Comparison of ENCODE assay signal across 8 cellular contexts in the genomic region with DNA sequence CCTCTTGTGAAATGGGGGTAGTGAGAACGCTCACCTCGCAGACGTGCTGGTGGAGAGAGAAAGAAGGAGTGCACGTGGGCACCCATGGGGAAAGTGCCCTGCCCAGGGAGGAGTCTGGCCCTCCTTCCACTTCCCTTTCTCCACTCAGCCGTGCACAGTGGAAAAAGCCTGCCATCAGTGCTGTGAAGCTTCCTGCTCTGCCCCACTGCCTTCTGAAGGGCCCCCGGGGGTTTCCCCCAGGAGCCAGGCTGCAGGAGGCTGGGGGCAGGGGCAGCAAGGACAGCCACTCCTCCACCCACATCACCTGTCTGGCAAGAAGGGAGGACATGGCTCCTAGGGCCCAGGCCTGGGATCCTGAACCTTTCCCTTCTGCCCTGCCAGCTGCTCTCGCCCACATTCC. TPM values are rescaled to one million over a fixed set of nuclear protein-coding genes. Genes with fewer than 3 reads are reported as not detected.
DNase-seq lines count a peak whose midpoint lies in the region; ATAC-seq lines count a peak whose summit lies in the region.

No MANE protein-coding gene starts in this region.

- H3K4me1 Mint-ChIP-seq in activated CD8-positive, alpha-beta T cell treated with anti-CD3 and anti-CD28 coated beads, Interleukin-2, amount 10 ng/mL, durations not matched to agents 7 days and 5 days (ENCODE audit: low read depth) = peaks cover 4% of the 10 kb centered on the region

- peaks cover 6% of the 10 kb centered on the region for H3K27me3 Mint-ChIP-seq in activated CD8-positive, alpha-beta T cell treated with anti-CD3 and anti-CD28 coated beads, Interleukin-2, amount 10 ng/mL, durations not matched to agents 7 days and 5 days (ENCODE audit: low read depth)

- peak; percentile 67 to 81 for ATAC-seq in activated CD4-positive, CD25-positive, alpha-beta regulatory T cell treated with anti-CD3 and anti-CD28 coated beads, Interleukin-2, amount 50 U/mL, for 24 hours
- ATAC-seq in activated CD8-positive, alpha-beta T cell treated with anti-CD3 and anti-CD28 coated beads, Interleukin-2, amount 10 ng/mL, durations not matched to agents 7 days and 5 days = peak; percentile 34
- no peak for ATAC-seq in HG03196 (IDR thresholded peaks at IDR 0.05; ENCODE audit: unreplicated experiment)

- POLR2A ChIA-PET in activated CD8-positive, alpha-beta T cell treated with anti-CD3 and anti-CD28 coated beads, Interleukin-2, amount 10 ng/mL, durations not matched to agents 7 days and 5 days (lab: Charles Lee) = no interaction called here

- H3K36me3 Mint-ChIP-seq in activated CD8-positive, alpha-beta T cell treated with anti-CD3 and anti-CD28 coated beads, Interleukin-2, amount 10 ng/mL, durations not matched to agents 7 days and 5 days (ENCODE audit: low read depth) = no peaks in the 10 kb centered on the region

- H3K4me3 Mint-ChIP-seq in activated CD8-positive, alpha-beta T cell treated with anti-CD3 and anti-CD28 coated beads, Interleukin-2, amount 10 ng/mL, durations not matched to agents 7 days and 5 days = no peak overlapping the region

- no peak for DNase-seq in activated CD4-positive, CD25-positive, alpha-beta regulatory T cell treated with anti-CD3 and anti-CD28 coated beads, Interleukin-2, amount 50 U/mL, for 72 hours
- peak; percentile 66 for DNase-seq in HK-2 (ENCODE audit: unreplicated experiment)
- DNase-seq in activated CD8-positive, alpha-beta T cell treated with anti-CD3 and anti-CD28 coated beads, Interleukin-2, amount 10 ng/mL, durations not matched to agents 7 days and 5 days = no peak
- peak; percentile 39 to 57 for DNase-seq in stimulated activated CD4-positive, alpha-beta T cell treated with anti-CD3 and anti-CD28 coated beads, Interleukin-2, amount 100 ng/mL, for 24 hours
- DNase-seq in HUDEP-2 (lab: John Stamatoyannopoulos, UW; ENCODE audit: unreplicated experiment in 76 of 76) = no peak
- no peak for DNase-seq in activated gamma-delta T cell (lab: John Stamatoyannopoulos, UW)

- CTCF ChIA-PET in activated CD8-positive, alpha-beta T cell treated with anti-CD3 and anti-CD28 coated beads, Interleukin-2, amount 10 ng/mL, durations not matched to agents 7 days and 5 days (lab: Charles Lee) = interaction anchor here (6.8 kb wide), 1 partner anchor 161 kb away, joined by 61 read pairs; no protein-coding TSS in a partner anchor

- no peaks in the 10 kb centered on the region for H3K9me3 Mint-ChIP-seq in activated CD8-positive, alpha-beta T cell treated with anti-CD3 and anti-CD28 coated beads, Interleukin-2, amount 10 ng/mL, durations not matched to agents 7 days and 5 days (ENCODE audit: insufficient read depth)

- H3K27ac Mint-ChIP-seq in activated CD8-positive, alpha-beta T cell treated with anti-CD3 and anti-CD28 coated beads, Interleukin-2, amount 10 ng/mL, durations not matched to agents 7 days and 5 days = no peak overlapping the region

RNA-seq across cellular contexts. Expression of gene TP53I11, which starts 7.6 kb away (rescaled TPM):
- total RNA-seq in activated CD8-positive, alpha-beta T cell treated with anti-CD3 and anti-CD28 coated beads, Interleukin-2, amount 10 ng/mL, durations not matched to agents 7 days and 5 days = 1 to 10 TPM; 1.4 to 2.5 TPM

Comparison
In these comparisons a context has a peak if more than half of its experiments do, and no peak if none do; other contexts are left out.
1. DNase-seq: peak in HK-2 (single experiment) and stimulated activated CD4-positive, alpha-beta T cell treated with anti-CD3 and anti-CD28 coated beads, Interleukin-2, amount 100 ng/mL, for 24 hours (2 of 2); none in activated CD4-positive, CD25-positive, alpha-beta regulatory T cell treated with anti-CD3 and anti-CD28 coated beads, Interleukin-2, amount 50 U/mL, for 72 hours (single experiment), activated CD8-positive, alpha-beta T cell treated with anti-CD3 and anti-CD28 coated beads, Interleukin-2, amount 10 ng/mL, durations not matched to agents 7 days and 5 days (single experiment), HUDEP-2 (0 of 76) and activated gamma-delta T cell (single experiment).